1 cellular context compared by ENCODE assay signal in genomic region chr19:37718357-37718756, GRCh38.
TF ChIP-seq lines count a peak whose summit lies in the region.

No MANE protein-coding gene starts in this region.

TF ChIP-seq in HEK293, 187 proteins besides CTCF, POLR2A, EP300 and RAD21 (continued from another document and continues in another):
- TF ChIP-seq ZSCAN5A (tag by site-specific recombination; IDR thresholded peaks at IDR 0.05) (no peak), ZBTB1 (tag by site-specific recombination; IDR thresholded peaks at IDR 0.05) (no peak), ZNF366 (tag by site-specific recombination; conservative IDR thresholded peaks at IDR 0.05) (peak; percentile 40; the same call in 1 of the 2 replicates), YY2 (tag by site-specific recombination; IDR thresholded peaks at IDR 0.05) (no peak), ZNF223 (tag by site-specific recombination; IDR thresholded peaks at IDR 0.05) (no peak), ZNF548 (tag by site-specific recombination; IDR thresholded peaks at IDR 0.05) (no peak), MZF1 (tag by site-specific recombination; IDR thresholded peaks at IDR 0.05; ENCODE audit: borderline replicate concordance) (no peak), ZNF585B (tag by site-specific recombination; IDR thresholded peaks at IDR 0.05) (no peak), ZNF514 (tag by site-specific recombination; IDR thresholded peaks at IDR 0.05) (no peak), ZNF670 (tag by site-specific recombination; IDR thresholded peaks at IDR 0.05; ENCODE audit: low read depth) (no peak), ZNF350 (tag by site-specific recombination; IDR thresholded peaks at IDR 0.05) (no peak), ZNF692 (tag by site-specific recombination; IDR thresholded peaks at IDR 0.05) (no peak), ZNF416 (tag by site-specific recombination; IDR thresholded peaks at IDR 0.05) (no peak), ZNF530 (tag by site-specific recombination; IDR thresholded peaks at IDR 0.05; ENCODE audit: low read depth) (no peak), ZNF560 (tag by site-specific recombination; IDR thresholded peaks at IDR 0.05; ENCODE audit: borderline replicate concordance) (no peak), ZNF132 (tag by site-specific recombination; IDR thresholded peaks at IDR 0.05; ENCODE audit: borderline replicate concordance) (no peak), ZNF610 (tag by site-specific recombination; IDR thresholded peaks at IDR 0.05; ENCODE audit: borderline replicate concordance) (no peak), RBAK (tag by site-specific recombination; IDR thresholded peaks at IDR 0.05) (peak; percentile 7; the same call in 1 of the 2 replicates), ZNF239 (tag by site-specific recombination; IDR thresholded peaks at IDR 0.05) (no peak), ZNF274 (IDR thresholded peaks at IDR 0.05; ENCODE audit: low read length) (no peak), ZNF274 (tag by site-specific recombination; IDR thresholded peaks at IDR 0.05; ENCODE audit: borderline replicate concordance) (no peak), ZBTB48 (tag by site-specific recombination; IDR thresholded peaks at IDR 0.05) (no peak), ZFHX2 (tag by site-specific recombination; conservative IDR thresholded peaks at IDR 0.05) (no peak), WT1 (tag by site-specific recombination; IDR thresholded peaks at IDR 0.05) (no peak), SCRT2 (tag by site-specific recombination; IDR thresholded peaks at IDR 0.05) (no peak), ZNF785 (tag by site-specific recombination; IDR thresholded peaks at IDR 0.05) (no peak), ZNF791 (tag by site-specific recombination; IDR thresholded peaks at IDR 0.05) (no peak), ZNF571 (tag by site-specific recombination; IDR thresholded peaks at IDR 0.05) (no peak), ZNF37A (tag by site-specific recombination; IDR thresholded peaks at IDR 0.05) (no peak), ZSCAN30 (tag by site-specific recombination; IDR thresholded peaks at IDR 0.05) (0 out of 2 replicates have a peak, but pooled peaks have one; percentile 6), ZBTB11 (tag by site-specific recombination; conservative IDR thresholded peaks at IDR 0.05; ENCODE audit: low read depth) (no peak), ZNF600 (tag by site-specific recombination; IDR thresholded peaks at IDR 0.05) (no peak), INSM2 (tag by site-specific recombination; IDR thresholded peaks at IDR 0.05) (no peak), ZNF501 (tag by site-specific recombination; IDR thresholded peaks at IDR 0.05) (no peak), ZNF341 (tag by site-specific recombination; IDR thresholded peaks at IDR 0.05; ENCODE audit: low read depth) (no peak), ZFP69B (tag by site-specific recombination; IDR thresholded peaks at IDR 0.05) (0 out of 2 replicates have a peak, but pooled peaks have one; percentile 15), ZNF169 (tag by site-specific recombination; IDR thresholded peaks at IDR 0.05) (no peak), KLF10 (tag by site-specific recombination; IDR thresholded peaks at IDR 0.05) (no peak), ZNF843 (tag by site-specific recombination; IDR thresholded peaks at IDR 0.05) (no peak), ZNF623 (tag by site-specific recombination; IDR thresholded peaks at IDR 0.05) (no peak), TRIM28 (IDR thresholded peaks at IDR 0.05; ENCODE audit: borderline replicate concordance, low read length) (no peak)
- TF ChIP-seq, protein P1, sequence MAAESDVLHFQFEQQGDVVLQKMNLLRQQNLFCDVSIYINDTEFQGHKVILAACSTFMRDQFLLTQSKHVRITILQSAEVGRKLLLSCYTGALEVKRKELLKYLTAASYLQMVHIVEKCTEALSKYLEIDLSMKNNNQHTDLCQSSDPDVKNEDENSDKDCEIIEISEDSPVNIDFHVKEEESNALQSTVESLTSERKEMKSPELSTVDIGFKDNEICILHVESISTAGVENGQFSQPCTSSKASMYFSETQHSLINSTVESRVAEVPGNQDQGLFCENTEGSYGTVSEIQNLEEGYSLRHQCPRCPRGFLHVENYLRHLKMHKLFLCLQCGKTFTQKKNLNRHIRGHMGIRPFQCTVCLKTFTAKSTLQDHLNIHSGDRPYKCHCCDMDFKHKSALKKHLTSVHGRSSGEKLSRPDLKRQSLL (tag by site-specific recombination; IDR thresholded peaks at IDR 0.05): no peak
- TF ChIP-seq, protein P2, sequence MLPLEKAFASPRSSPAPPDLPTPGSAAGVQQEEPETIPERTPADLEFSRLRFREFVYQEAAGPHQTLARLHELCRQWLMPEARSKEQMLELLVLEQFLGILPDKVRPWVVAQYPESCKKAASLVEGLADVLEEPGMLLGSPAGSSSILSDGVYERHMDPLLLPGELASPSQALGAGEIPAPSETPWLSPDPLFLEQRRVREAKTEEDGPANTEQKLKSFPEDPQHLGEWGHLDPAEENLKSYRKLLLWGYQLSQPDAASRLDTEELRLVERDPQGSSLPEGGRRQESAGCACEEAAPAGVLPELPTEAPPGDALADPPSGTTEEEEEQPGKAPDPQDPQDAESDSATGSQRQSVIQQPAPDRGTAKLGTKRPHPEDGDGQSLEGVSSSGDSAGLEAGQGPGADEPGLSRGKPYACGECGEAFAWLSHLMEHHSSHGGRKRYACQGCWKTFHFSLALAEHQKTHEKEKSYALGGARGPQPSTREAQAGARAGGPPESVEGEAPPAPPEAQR (tag by site-specific recombination; IDR thresholded peaks at IDR 0.05): no peak
- TF ChIP-seq, protein P3, sequence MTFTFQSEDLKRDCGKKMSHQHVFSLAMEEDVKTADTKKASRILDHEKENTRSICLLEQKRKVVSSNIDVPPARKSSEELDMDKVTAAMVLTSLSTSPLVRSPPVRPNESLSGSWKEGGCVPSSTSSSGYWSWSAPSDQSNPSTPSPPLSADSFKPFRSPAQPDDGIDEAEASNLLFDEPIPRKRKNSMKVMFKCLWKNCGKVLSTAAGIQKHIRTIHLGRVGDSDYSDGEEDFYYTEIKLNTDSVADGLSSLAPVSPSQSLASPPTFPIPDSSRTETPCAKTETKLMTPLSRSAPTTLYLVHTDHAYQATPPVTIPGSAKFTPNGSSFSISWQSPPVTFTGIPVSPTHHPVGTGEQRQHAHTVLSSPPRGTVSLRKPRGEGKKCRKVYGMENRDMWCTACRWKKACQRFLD (tag by site-specific recombination; IDR thresholded peaks at IDR 0.05): no peak
- TF ChIP-seq, protein P4, sequence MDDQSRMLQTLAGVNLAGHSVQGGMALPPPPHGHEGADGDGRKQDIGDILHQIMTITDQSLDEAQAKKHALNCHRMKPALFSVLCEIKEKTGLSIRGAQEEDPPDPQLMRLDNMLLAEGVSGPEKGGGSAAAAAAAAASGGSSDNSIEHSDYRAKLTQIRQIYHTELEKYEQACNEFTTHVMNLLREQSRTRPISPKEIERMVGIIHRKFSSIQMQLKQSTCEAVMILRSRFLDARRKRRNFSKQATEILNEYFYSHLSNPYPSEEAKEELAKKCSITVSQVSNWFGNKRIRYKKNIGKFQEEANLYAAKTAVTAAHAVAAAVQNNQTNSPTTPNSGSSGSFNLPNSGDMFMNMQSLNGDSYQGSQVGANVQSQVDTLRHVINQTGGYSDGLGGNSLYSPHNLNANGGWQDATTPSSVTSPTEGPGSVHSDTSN (CRISPR knock-in tag; IDR thresholded peaks at IDR 0.05): no peak
- TF ChIP-seq, protein P5, sequence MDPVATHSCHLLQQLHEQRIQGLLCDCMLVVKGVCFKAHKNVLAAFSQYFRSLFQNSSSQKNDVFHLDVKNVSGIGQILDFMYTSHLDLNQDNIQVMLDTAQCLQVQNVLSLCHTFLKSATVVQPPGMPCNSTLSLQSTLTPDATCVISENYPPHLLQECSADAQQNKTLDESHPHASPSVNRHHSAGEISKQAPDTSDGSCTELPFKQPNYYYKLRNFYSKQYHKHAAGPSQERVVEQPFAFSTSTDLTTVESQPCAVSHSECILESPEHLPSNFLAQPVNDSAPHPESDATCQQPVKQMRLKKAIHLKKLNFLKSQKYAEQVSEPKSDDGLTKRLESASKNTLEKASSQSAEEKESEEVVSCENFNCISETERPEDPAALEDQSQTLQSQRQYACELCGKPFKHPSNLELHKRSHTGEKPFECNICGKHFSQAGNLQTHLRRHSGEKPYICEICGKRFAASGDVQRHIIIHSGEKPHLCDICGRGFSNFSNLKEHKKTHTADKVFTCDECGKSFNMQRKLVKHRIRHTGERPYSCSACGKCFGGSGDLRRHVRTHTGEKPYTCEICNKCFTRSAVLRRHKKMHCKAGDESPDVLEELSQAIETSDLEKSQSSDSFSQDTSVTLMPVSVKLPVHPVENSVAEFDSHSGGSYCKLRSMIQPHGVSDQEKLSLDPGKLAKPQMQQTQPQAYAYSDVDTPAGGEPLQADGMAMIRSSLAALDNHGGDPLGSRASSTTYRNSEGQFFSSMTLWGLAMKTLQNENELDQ (tag by site-specific recombination; IDR thresholded peaks at IDR 0.05; ENCODE audit: low read depth): no peak
- TF ChIP-seq, protein P6, sequence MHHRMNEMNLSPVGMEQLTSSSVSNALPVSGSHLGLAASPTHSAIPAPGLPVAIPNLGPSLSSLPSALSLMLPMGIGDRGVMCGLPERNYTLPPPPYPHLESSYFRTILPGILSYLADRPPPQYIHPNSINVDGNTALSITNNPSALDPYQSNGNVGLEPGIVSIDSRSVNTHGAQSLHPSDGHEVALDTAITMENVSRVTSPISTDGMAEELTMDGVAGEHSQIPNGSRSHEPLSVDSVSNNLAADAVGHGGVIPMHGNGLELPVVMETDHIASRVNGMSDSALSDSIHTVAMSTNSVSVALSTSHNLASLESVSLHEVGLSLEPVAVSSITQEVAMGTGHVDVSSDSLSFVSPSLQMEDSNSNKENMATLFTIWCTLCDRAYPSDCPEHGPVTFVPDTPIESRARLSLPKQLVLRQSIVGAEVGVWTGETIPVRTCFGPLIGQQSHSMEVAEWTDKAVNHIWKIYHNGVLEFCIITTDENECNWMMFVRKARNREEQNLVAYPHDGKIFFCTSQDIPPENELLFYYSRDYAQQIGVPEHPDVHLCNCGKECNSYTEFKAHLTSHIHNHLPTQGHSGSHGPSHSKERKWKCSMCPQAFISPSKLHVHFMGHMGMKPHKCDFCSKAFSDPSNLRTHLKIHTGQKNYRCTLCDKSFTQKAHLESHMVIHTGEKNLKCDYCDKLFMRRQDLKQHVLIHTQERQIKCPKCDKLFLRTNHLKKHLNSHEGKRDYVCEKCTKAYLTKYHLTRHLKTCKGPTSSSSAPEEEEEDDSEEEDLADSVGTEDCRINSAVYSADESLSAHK (tag by site-specific recombination; IDR thresholded peaks at IDR 0.05): peak; percentile 95
